1 cellular context compared by ENCODE assay signal in the genomic region with DNA sequence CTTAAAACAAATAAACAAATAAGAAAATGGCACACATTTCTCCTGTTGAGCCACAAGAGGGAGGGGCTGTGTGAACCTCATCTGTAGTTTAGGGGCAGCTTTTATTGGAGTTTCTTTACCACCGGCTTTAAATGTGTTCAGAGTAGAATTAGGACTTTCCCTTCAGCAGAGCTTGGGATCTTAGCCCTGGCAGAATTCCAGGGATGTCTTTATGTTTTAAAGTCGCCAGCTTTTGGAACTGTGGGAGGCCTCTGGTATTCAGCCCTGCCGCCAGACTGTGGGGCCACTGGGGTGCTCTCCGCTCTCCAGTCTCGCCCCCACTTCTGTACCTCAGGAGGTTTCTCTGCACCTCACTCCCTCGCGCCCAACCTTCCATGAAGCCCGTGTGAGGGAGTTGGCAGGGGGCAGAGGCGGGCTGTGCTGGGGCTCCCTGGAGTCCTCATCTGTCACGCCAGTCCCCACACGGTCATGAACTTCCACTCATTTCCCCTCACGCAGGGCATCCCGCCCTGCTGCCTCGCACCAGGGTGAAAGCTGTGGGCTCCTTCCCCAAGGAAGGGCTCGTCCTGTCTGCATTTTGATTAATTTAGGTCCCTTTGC.
TF ChIP-seq lines count a peak whose summit lies in the region.

No MANE protein-coding gene starts in this region.

TF ChIP-seq in HepG2, 621 proteins besides CTCF, POLR2A, EP300 and RAD21:
- TF ChIP-seq RFX5 (IDR thresholded peaks at IDR 0.05; ENCODE audit: low read depth, low read length) (no peak), ZNF484 (CRISPR knock-in tag; IDR thresholded peaks at IDR 0.05; ENCODE audit: borderline replicate concordance, low read depth) (no peak), ZNF292 (CRISPR knock-in tag; IDR thresholded peaks at IDR 0.05; ENCODE audit: borderline replicate concordance, low read depth) (no peak), PHB2 (IDR thresholded peaks at IDR 0.05; ENCODE audit: partially characterized antibody) (no peak), KDM1A (CRISPR knock-in tag; IDR thresholded peaks at IDR 0.05) (no peak)
- TF ChIP-seq, protein P1, sequence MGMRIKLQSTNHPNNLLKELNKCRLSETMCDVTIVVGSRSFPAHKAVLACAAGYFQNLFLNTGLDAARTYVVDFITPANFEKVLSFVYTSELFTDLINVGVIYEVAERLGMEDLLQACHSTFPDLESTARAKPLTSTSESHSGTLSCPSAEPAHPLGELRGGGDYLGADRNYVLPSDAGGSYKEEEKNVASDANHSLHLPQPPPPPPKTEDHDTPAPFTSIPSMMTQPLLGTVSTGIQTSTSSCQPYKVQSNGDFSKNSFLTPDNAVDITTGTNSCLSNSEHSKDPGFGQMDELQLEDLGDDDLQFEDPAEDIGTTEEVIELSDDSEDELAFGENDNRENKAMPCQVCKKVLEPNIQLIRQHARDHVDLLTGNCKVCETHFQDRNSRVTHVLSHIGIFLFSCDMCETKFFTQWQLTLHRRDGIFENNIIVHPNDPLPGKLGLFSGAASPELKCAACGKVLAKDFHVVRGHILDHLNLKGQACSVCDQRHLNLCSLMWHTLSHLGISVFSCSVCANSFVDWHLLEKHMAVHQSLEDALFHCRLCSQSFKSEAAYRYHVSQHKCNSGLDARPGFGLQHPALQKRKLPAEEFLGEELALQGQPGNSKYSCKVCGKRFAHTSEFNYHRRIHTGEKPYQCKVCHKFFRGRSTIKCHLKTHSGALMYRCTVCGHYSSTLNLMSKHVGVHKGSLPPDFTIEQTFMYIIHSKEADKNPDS (CRISPR knock-in tag; IDR thresholded peaks at IDR 0.05) = no peak
- TF ChIP-seq, protein P2, sequence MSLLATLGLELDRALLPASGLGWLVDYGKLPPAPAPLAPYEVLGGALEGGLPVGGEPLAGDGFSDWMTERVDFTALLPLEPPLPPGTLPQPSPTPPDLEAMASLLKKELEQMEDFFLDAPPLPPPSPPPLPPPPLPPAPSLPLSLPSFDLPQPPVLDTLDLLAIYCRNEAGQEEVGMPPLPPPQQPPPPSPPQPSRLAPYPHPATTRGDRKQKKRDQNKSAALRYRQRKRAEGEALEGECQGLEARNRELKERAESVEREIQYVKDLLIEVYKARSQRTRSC (CRISPR knock-in tag; IDR thresholded peaks at IDR 0.05; ENCODE audit: low read depth) = no peak
